19 cellular contexts compared by ENCODE assay signal in the genomic region with DNA sequence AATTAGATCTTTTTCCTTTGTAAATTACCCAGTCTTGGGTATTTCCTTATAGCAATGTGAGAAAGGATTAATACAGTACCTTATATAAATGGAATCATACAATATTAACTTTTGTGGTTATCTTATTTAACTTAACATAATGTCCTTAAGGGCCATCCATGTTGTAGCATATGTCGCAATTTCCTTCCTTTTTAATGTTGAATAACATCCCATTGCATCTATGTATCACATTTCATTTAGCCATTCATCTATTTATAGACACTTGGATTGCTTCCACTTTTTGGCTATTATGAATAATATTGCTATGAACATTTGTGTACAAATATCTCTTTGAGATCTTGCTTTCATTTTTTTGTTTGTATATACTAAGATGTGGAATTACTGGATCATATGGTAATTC.
"Had no signal": no experiment of that assay in that cellular context is flagged by ENCODE, and none has a peak within 500 bp of the region (broad histone marks: within the 10 kb centered on the region; RNA-seq: fewer than 3 reads in every experiment).

No MANE protein-coding gene starts in this region.

- DNase-seq: activated B cell treated with CpG ODN at 0.5 μM for 24 hours; activated CD4-positive, alpha-beta T cell treated with anti-CD3 and anti-CD28 coated beads for 48 hours; activated CD8-positive, alpha-beta T cell treated with anti-CD3 and anti-CD28 coated beads for 36 hours; activated effector memory CD4-positive, alpha-beta T cell treated with Interleukin-2 at 50 U/mL for 16 hours; activated T-cell treated with anti-CD3 and anti-CD28 coated beads, Interleukin-2, amount 50 U/mL, for 4 hours; amniotic stem cell; effector CD8-positive, alpha-beta T cell; midbrain; ovary; sigmoid colon; stimulated activated CD4-positive, alpha-beta T cell treated with anti-CD3 and anti-CD28 coated beads, Interleukin-12 subunit alpha, Interleukin-12 subunit beta, amount 100 ng/mL, for 4 hours; stimulated activated CD4-positive, alpha-beta T cell treated with anti-CD3 and anti-CD28 coated beads, Interleukin-2, amount 100 ng/mL, for 48 hours; tibial artery; uterus had no signal

- H3K9ac ChIP-seq: neural progenitor cell had no signal

- H3K4me3 ChIP-seq: hepatocyte, neural progenitor cell, ovary, sigmoid colon, tibial artery, uterus had no signal

- H3K9me3 ChIP-seq: ovary, sigmoid colon, uterus had no signal

- H3K27me3 ChIP-seq: hepatocyte, neural progenitor cell, ovary, sigmoid colon, tibial artery, uterus had no signal

- ATAC-seq: activated CD8-positive, alpha-beta T cell treated with anti-CD3 and anti-CD28 coated beads for 36 hours; activated naive CD4-positive, alpha-beta T cell treated with anti-CD3 and anti-CD28 coated beads, Interleukin-2, amount 50 U/mL, for 72 hours; activated T-cell treated with anti-CD3 and anti-CD28 coated beads, Interleukin-2, amount 50 U/mL, for 4 hours; left lobe of liver; stimulated activated memory B cell treated with anti-CD40 and anti-IgM and Interleukin-4, amounts not matched to agents 10 μg/mL and 1 μg/mL and 100 μg/mL, for 72 hours had no signal

- H3K79me2 ChIP-seq: hepatocyte had no signal

- H3K4me1 ChIP-seq: sigmoid colon, tibial artery, uterus had no signal

- H3K4me2 ChIP-seq: hepatocyte, neural progenitor cell had no signal

- H3K36me3 ChIP-seq: neural progenitor cell, ovary, sigmoid colon, tibial artery, uterus had no signal

- H3K27ac ChIP-seq: hepatocyte, neural progenitor cell, ovary, sigmoid colon, tibial artery, uterus had no signal

- H2AFZ ChIP-seq: hepatocyte, neural progenitor cell had no signal
